ENCODE assay signal across 10 cellular contexts in the genomic region with DNA sequence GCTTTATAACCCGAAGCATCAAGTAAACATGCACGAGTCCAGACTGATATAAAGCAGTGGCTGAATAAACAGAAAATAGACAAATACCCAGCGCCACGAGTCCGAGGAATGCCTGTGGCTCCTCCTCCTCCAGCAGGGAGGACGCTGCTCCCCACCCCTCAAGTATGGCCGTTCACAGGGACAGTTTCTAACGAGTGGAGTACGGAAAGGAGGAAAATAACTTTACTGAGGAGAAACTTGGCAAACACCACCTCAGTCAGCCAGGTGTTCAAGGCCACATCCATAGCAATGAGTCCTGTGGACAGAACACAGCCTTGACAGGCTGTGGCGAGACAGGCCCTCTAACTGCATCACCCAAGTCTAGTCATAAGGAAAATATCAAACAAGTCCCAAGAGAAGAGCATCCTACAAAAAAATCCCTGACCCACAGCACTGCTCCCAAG. TPM values are rescaled to one million over a fixed set of nuclear protein-coding genes. Genes with fewer than 3 reads are reported as not detected.
DNase-seq lines count a peak whose midpoint lies in the region; ATAC-seq, FAIRE-seq and TF ChIP-seq lines count a peak whose summit lies in the region.
"Had no signal": no experiment of that assay in that cellular context is flagged by ENCODE, and none has a peak within 500 bp of the region (broad histone marks: within the 10 kb centered on the region; RNA-seq: fewer than 3 reads in every experiment).

No MANE protein-coding gene starts in this region.

- no peak for TF ChIP-seq POLR2A in breast epithelium (IDR thresholded peaks at IDR 0.05)

- peak overlapping the region; percentile 87 for H2AK5ac ChIP-seq in mesenchymal stem cell (ENCODE audit: low read length, severe bottlenecking)

- no peaks in the 10 kb centered on the region for H3K79me1 ChIP-seq in mesenchymal stem cell (replicated peaks; ENCODE audit: low read length, poor library complexity, severe bottlenecking)

- H3K4me1 ChIP-seq in breast epithelium (peaks cover 10 to 24% of the 10 kb centered on the region in 2 donors), mesenchymal stem cell (ENCODE audit: control insufficient read depth, insufficient read depth, low read depth, low read length) (peaks cover 40% of the 10 kb centered on the region), thoracic aorta (ENCODE audit: control insufficient read depth in 1 of 2, low read depth in 2 of 2) (peaks cover 62 to 95% of the 10 kb centered on the region in 2 donors)

- WGBS in mesenchymal stem cell, result 87% methylated on average over 10 of the region's 10 CpGs

- no peak overlapping the region for H3K23ac ChIP-seq in mesenchymal stem cell (ENCODE audit: low read length in 2 of 2)

- H4K91ac ChIP-seq in mesenchymal stem cell (ENCODE audit: low read length), result peak overlapping the region; percentile 9

- no peak overlapping the region for H2BK15ac ChIP-seq in mesenchymal stem cell (ENCODE audit: low read depth, poor library complexity, severe bottlenecking)

- H2AFZ ChIP-seq in mesenchymal stem cell (ENCODE audit: low read depth, low read length), result no peak overlapping the region

- no peak for ATAC-seq in thoracic aorta (ENCODE audit: insufficient number of reproducible peaks, low FRiP score, low read depth)
- no peak for ATAC-seq in HG02852 (IDR thresholded peaks at IDR 0.05; ENCODE audit: unreplicated experiment)

- DNase-seq in LNCaP clone FGC (ENCODE audit: low read depth) (no peak), breast epithelium (ENCODE audit: low spot score in 2 of 2) (no peak), mesenchymal stem cell (no peak), thoracic aorta (ENCODE audit: low spot score) (no peak), D721Med (ENCODE audit: insufficient read length, low spot score) (no peak), HUDEP-2 (lab: John Stamatoyannopoulos, UW; ENCODE audit: unreplicated experiment in 76 of 76) (no peak)
- DNase-seq: foreskin melanocyte, Karpas-422, NCI-H748 treated with DMSO at 0.1 percent for 48 hours had no signal

- no peaks in the 10 kb centered on the region for H3K27me3 ChIP-seq in breast epithelium
- H3K27me3 ChIP-seq in mesenchymal stem cell (ENCODE audit: control insufficient read depth in 1 of 2, insufficient read depth in 1 of 2, low read length in 2 of 2), result no peaks in the 10 kb centered on the region
- no peaks in the 10 kb centered on the region for H3K27me3 ChIP-seq in thoracic aorta (replicated peaks; ENCODE audit: insufficient read depth)

- no peak overlapping the region for H2BK12ac ChIP-seq in mesenchymal stem cell (ENCODE audit: low read length in 2 of 2)

- H3K27ac ChIP-seq in breast epithelium (peak overlapping the region; percentile 83 to 85), mesenchymal stem cell (ENCODE audit: low read length, poor library complexity, severe bottlenecking) (peak overlapping the region; percentile 4), thoracic aorta (peak overlapping the region; percentile 91 to 97)

- H3K36me3 ChIP-seq in breast epithelium (no peaks in the 10 kb centered on the region), mesenchymal stem cell (ENCODE audit: control insufficient read depth in 1 of 2, insufficient read depth in 2 of 2, low read depth in 1 of 2, low read length in 2 of 2) (peaks cover 7 to 17% of the 10 kb centered on the region in 2 experiments), thoracic aorta (no peaks in the 10 kb centered on the region)

- peak overlapping the region; percentile 14 to 37 for H3K18ac ChIP-seq in mesenchymal stem cell (ENCODE audit: low read depth in 1 of 2, low read length in 2 of 2)

- H2BK120ac ChIP-seq in mesenchymal stem cell (ENCODE audit: low read depth, low read length), result no peak overlapping the region

- H3K14ac ChIP-seq in mesenchymal stem cell (ENCODE audit: low read length in 2 of 2), result no peak overlapping the region

- FAIRE-seq in D721Med (lab: Jason Lieb, UNC), result no peak

- peak overlapping the region; percentile 47 for H4K8ac ChIP-seq in mesenchymal stem cell (ENCODE audit: low read length)

- H3K9me3 ChIP-seq in breast epithelium (no peaks in the 10 kb centered on the region), mesenchymal stem cell (ENCODE audit: control insufficient read depth, low read length) (no peaks in the 10 kb centered on the region), thoracic aorta (no peaks in the 10 kb centered on the region)

- TF ChIP-seq CTCF in LNCaP clone FGC (IDR thresholded peaks at IDR 0.05; ENCODE audit: control insufficient read depth, extremely low read depth, insufficient read depth) (no peak), breast epithelium (IDR thresholded peaks at IDR 0.05) (no peak), thoracic aorta (IDR thresholded peaks at IDR 0.05) (no peak), D721Med (IDR thresholded peaks at IDR 0.05; ENCODE audit: insufficient read depth, missing control alignments) (no peak)

- H3K4me2 ChIP-seq in mesenchymal stem cell (ENCODE audit: low read length, poor library complexity, severe bottlenecking), result no peak overlapping the region

- peak overlapping the region; percentile 89 for H3K9ac ChIP-seq in mesenchymal stem cell (ENCODE audit: low read length)

- H3K4me3 ChIP-seq in LNCaP clone FGC (ENCODE audit: low read depth, low read length) (peak overlapping the region; percentile 21), breast epithelium (peak overlapping the region in 2 of 3 donors; percentile 30 to 51), mesenchymal stem cell (ENCODE audit: insufficient read depth in 1 of 2, low read depth in 1 of 2, low read length in 2 of 2) (peak overlapping the region in 1 of 2 experiments; percentile 69), thoracic aorta (no peak overlapping the region)

- intact Hi-C loops in breast epithelium (cut with DNase I; ENCODE audit: low total_unique reads), result no loop called here

- H3K4ac ChIP-seq in mesenchymal stem cell (ENCODE audit: low read depth in 1 of 2, low read length in 2 of 2), result no peak overlapping the region

- no peak overlapping the region for H2BK5ac ChIP-seq in mesenchymal stem cell (ENCODE audit: low read depth, low read length, poor library complexity, severe bottlenecking)

RNA-seq across cellular contexts. Expression of a gene that starts 9.2 kb away (rescaled TPM):
- total RNA-seq in breast epithelium (10 to 100 TPM; 38.7 to 69.6 (median 41.1) TPM), thoracic aorta (10 to 100 TPM; 63.7 to 80.8 TPM)
- polyA plus RNA-seq in mesenchymal stem cell (2013, experiment 1 of 2), result 64.9 TPM
- polyA plus RNA-seq in mesenchymal stem cell (2013, experiment 2 of 2), result 65.2 TPM

RNA-seq across cellular contexts. Expression of a gene that starts 25.5 kb away (rescaled TPM):
- total RNA-seq in breast epithelium, result 10 to 100 TPM in 2 of 3 donors, 1 to 10 TPM in 1; 7.6 to 16.2 (median 10.8) TPM
- 8.5 TPM for polyA plus RNA-seq in mesenchymal stem cell (2013, experiment 1 of 2)
- polyA plus RNA-seq in mesenchymal stem cell (2013, experiment 2 of 2), result 8.0 TPM
- total RNA-seq in thoracic aorta, result 10 to 100 TPM; 13.4 to 50.1 TPM

Comparison
In these comparisons a context has a peak if more than half of its experiments do, and no peak if none do; other contexts are left out.
1. H3K27ac ChIP-seq: peak in every context shown above with its lines; median percentile 94 in thoracic aorta; 84 in breast epithelium; 4 in mesenchymal stem cell.